Comparison of ENCODE assay signal across 18 cellular contexts in genomic region chr5:39521098-39521860, GRCh38.
"Had no signal": no experiment of that assay in that cellular context is flagged by ENCODE, and none has a peak within 500 bp of the region (broad histone marks: within the 10 kb centered on the region; RNA-seq: fewer than 3 reads in every experiment).

No MANE protein-coding gene starts in this region.

- H3K36me3 ChIP-seq: gastrocnemius medialis, neutrophil, right atrium auricular region, transverse colon, WERI-Rb-1 had no signal

- H3K27ac ChIP-seq: epithelial cell of prostate, neutrophil, WERI-Rb-1 had no signal

- H3K4me3 Mint-ChIP-seq: effector memory CD8-positive, alpha-beta T cell; naive B cell; stimulated activated naive B cell treated with anti-CD40 and anti-IgM and Interleukin-4, amounts not matched to agents 10 μg/mL and 1 μg/mL and 100 μg/mL, for 72 hours; T-helper 1 cell treated with Interleukin-12 subunit alpha and Interleukin-12 subunit beta and Interleukin-4 antibody, amounts not matched to agents 30 μg/mL and 1 μg/mL, for 36 hours had no signal

- H3K27ac Mint-ChIP-seq: activated T-helper 2 cell treated with anti-CD3 and anti-CD28 coated beads, Interferon-gamma antibody, Interleukin-2, Interleukin-4, amounts not matched to agents 10 μg/mL and 5 μg/mL and 100 μg/mL, durations not matched to agents 14 hours and 24 hours and 36 hours; effector memory CD8-positive, alpha-beta T cell; naive B cell; stimulated activated naive B cell treated with anti-CD40 and anti-IgM and Interleukin-4, amounts not matched to agents 10 μg/mL and 1 μg/mL and 100 μg/mL, for 72 hours; T-helper 1 cell treated with Interleukin-12 subunit alpha and Interleukin-12 subunit beta and Interleukin-4 antibody, amounts not matched to agents 30 μg/mL and 1 μg/mL, for 36 hours had no signal

- FAIRE-seq: bronchial epithelial cell, islet of Langerhans had no signal

- DNase-seq: activated CD4-positive, alpha-beta T cell treated with anti-CD3 and anti-CD28 coated beads, Interleukin-2, amount 50 U/mL, for 48 hours; activated naive CD4-positive, alpha-beta T cell treated with anti-CD3 and anti-CD28 coated beads, Interleukin-2, amount 50 U/mL, for 16 hours; effector memory CD8-positive, alpha-beta T cell; gastrocnemius medialis; naive B cell; stimulated activated CD4-positive, alpha-beta T cell treated with anti-CD3 and anti-CD28 coated beads, Interleukin-15, amount 100 ng/mL, for 24 hours; stimulated activated CD4-positive, alpha-beta T cell treated with anti-CD3 and anti-CD28 coated beads, Interleukin-4, amount 100 ng/mL, for 1 hour; stimulated activated naive B cell treated with anti-CD40 and anti-IgM and Interleukin-4, amounts not matched to agents 10 μg/mL and 1 μg/mL and 100 μg/mL, for 72 hours; substantia nigra; transverse colon; WERI-Rb-1 had no signal

- H3K9me3 Mint-ChIP-seq: activated T-helper 2 cell treated with anti-CD3 and anti-CD28 coated beads, Interferon-gamma antibody, Interleukin-2, Interleukin-4, amounts not matched to agents 10 μg/mL and 5 μg/mL and 100 μg/mL, durations not matched to agents 14 hours and 24 hours and 36 hours; effector memory CD8-positive, alpha-beta T cell; T-helper 1 cell treated with Interleukin-12 subunit alpha and Interleukin-12 subunit beta and Interleukin-4 antibody, amounts not matched to agents 30 μg/mL and 1 μg/mL, for 36 hours had no signal

- H3K36me3 Mint-ChIP-seq: naive B cell; stimulated activated naive B cell treated with anti-CD40 and anti-IgM and Interleukin-4, amounts not matched to agents 10 μg/mL and 1 μg/mL and 100 μg/mL, for 72 hours had no signal

- H3K4me1 Mint-ChIP-seq: naive B cell; stimulated activated naive B cell treated with anti-CD40 and anti-IgM and Interleukin-4, amounts not matched to agents 10 μg/mL and 1 μg/mL and 100 μg/mL, for 72 hours had no signal

- H3K4me3 ChIP-seq: gastrocnemius medialis, right atrium auricular region, transverse colon had no signal

- ATAC-seq: effector memory CD8-positive, alpha-beta T cell; gastrocnemius medialis; stimulated activated naive B cell treated with anti-CD40 and anti-IgM and Interleukin-4, amounts not matched to agents 10 μg/mL and 1 μg/mL and 100 μg/mL, for 72 hours had no signal

- H3K9me3 ChIP-seq: gastrocnemius medialis, neutrophil, right atrium auricular region, transverse colon had no signal

- H3K27me3 ChIP-seq: gastrocnemius medialis, neutrophil, right atrium auricular region, transverse colon had no signal
